Comparison of ENCODE assay signal across 1 cellular context in the genomic region with DNA sequence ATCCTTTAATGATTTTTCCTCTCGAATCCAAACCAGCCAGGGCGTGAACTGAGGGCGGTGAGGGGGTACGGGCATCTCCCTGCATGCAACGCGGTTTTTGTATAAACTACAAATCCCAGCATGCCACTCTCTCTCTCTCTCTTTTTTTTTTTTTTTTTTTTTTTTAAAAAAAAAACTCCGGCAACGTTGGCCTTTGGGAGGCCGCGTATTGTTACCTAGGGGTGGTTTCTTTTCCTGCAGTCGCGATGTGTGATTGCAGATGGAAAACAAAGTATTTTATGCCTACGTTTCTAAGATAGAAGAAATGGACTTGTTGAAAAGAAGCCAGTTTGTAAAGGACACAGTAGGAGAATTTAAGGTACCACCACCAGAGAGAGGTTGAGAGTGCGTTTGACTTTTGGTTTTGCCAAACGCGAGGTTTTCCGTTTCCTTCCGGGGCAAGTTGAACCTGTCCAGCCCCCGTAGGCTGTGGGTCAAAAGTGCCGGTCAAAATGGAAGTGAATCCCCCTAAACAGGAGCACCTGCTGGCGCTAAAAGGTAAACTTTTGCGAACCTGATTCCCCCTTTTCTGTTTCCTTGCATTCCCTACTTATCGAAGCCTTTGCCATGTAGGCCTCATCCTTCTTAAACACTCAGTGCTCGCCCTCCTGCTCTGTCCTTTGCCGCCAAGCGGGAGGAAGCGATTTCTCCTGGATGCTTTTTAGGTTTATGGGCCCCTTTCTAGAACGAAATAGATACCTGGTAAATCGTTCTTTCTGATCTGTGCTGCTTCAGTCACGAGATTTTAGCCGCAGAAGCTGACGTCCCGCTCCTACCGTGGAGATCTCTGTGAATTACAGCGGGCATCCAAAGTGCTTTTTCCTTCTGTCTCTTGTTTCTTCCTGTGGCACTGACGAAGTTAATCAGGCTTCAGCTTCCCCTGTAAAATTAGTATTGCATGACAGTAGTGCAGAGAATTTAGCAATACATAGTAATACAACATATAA.
A peak's percentile ranks its signal among the peaks of the same experiment; 100 is the strongest.
TF ChIP-seq lines count a peak whose summit lies in the region.

A gene with protein sequence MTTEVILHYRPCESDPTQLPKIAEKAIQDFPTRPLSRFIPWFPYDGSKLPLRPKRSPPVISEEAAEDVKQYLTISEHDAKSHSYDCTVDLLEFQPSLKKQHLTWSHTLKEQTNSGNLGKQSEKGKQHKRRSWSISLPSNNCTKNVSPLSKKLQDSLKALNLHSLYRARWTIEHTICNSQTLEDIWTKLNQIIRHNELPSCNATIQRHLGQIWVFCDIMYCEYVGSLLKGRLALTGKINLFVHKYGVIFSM (plus strand): TSS at position 458 of the 986 bp plus-strand sequence. CDS start 4,561 bp downstream, outside the sequence.
A gene with protein sequence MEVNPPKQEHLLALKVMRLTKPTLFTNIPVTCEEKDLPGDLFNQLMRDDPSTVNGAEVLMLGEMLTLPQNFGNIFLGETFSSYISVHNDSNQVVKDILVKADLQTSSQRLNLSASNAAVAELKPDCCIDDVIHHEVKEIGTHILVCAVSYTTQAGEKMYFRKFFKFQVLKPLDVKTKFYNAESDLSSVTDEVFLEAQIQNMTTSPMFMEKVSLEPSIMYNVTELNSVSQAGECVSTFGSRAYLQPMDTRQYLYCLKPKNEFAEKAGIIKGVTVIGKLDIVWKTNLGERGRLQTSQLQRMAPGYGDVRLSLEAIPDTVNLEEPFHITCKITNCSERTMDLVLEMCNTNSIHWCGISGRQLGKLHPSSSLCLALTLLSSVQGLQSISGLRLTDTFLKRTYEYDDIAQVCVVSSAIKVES (plus strand): TSS at position 458 of the 986 bp plus-strand sequence. CDS start 34 bp downstream, at position 492.

TF ChIP-seq in GM12878, 131 proteins besides CTCF, POLR2A, EP300 and RAD21 (continued from another document and continues in another):
- TF ChIP-seq FOS (IDR thresholded peaks at IDR 0.05; ENCODE audit: borderline replicate concordance, extremely low read depth, insufficient read length) (no peak), NFXL1 (IDR thresholded peaks at IDR 0.05; ENCODE audit: borderline replicate concordance) (no peak), MEF2A (IDR thresholded peaks at IDR 0.05; ENCODE audit: insufficient read depth, low read depth, low read length) (0 out of 2 replicates have a peak, but pooled peaks have one; percentile 8), RBBP5 (conservative IDR thresholded peaks at IDR 0.05) (no peak), ZBED1 (IDR thresholded peaks at IDR 0.05; ENCODE audit: borderline replicate concordance) (no peak), HCFC1 (IDR thresholded peaks at IDR 0.05; ENCODE audit: low read length) (peak; percentile 63), RUNX3 (IDR thresholded peaks at IDR 0.05; ENCODE audit: low read length) (peak; percentile 78), HDAC2 (IDR thresholded peaks at IDR 0.05) (no peak), BCL11A (IDR thresholded peaks at IDR 0.05; ENCODE audit: low read depth, low read length) (no peak), BRCA1 (IDR thresholded peaks at IDR 0.05; ENCODE audit: low read depth, low read length) (no peak), IKZF1 (conservative IDR thresholded peaks at IDR 0.05) (peak; percentile 74), SUPT20H (IDR thresholded peaks at IDR 0.05; ENCODE audit: borderline replicate concordance, control insufficient read depth, low read depth, low read length) (no peak), STAT3 (IDR thresholded peaks at IDR 0.05; ENCODE audit: low read depth, low read length) (no peak)
- TF ChIP-seq, protein P1, sequence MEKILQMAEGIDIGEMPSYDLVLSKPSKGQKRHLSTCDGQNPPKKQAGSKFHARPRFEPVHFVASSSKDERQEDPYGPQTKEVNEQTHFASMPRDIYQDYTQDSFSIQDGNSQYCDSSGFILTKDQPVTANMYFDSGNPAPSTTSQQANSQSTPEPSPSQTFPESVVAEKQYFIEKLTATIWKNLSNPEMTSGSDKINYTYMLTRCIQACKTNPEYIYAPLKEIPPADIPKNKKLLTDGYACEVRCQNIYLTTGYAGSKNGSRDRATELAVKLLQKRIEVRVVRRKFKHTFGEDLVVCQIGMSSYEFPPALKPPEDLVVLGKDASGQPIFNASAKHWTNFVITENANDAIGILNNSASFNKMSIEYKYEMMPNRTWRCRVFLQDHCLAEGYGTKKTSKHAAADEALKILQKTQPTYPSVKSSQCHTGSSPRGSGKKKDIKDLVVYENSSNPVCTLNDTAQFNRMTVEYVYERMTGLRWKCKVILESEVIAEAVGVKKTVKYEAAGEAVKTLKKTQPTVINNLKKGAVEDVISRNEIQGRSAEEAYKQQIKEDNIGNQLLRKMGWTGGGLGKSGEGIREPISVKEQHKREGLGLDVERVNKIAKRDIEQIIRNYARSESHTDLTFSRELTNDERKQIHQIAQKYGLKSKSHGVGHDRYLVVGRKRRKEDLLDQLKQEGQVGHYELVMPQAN (conservative IDR thresholded peaks at IDR 0.05), result peak; percentile 93
- TF ChIP-seq, protein P2, sequence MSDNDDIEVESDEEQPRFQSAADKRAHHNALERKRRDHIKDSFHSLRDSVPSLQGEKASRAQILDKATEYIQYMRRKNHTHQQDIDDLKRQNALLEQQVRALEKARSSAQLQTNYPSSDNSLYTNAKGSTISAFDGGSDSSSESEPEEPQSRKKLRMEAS (IDR thresholded peaks at IDR 0.05; ENCODE audit: low read depth, low read length), result no peak; the same call in 1 of the 2 replicates
- TF ChIP-seq, protein P3, sequence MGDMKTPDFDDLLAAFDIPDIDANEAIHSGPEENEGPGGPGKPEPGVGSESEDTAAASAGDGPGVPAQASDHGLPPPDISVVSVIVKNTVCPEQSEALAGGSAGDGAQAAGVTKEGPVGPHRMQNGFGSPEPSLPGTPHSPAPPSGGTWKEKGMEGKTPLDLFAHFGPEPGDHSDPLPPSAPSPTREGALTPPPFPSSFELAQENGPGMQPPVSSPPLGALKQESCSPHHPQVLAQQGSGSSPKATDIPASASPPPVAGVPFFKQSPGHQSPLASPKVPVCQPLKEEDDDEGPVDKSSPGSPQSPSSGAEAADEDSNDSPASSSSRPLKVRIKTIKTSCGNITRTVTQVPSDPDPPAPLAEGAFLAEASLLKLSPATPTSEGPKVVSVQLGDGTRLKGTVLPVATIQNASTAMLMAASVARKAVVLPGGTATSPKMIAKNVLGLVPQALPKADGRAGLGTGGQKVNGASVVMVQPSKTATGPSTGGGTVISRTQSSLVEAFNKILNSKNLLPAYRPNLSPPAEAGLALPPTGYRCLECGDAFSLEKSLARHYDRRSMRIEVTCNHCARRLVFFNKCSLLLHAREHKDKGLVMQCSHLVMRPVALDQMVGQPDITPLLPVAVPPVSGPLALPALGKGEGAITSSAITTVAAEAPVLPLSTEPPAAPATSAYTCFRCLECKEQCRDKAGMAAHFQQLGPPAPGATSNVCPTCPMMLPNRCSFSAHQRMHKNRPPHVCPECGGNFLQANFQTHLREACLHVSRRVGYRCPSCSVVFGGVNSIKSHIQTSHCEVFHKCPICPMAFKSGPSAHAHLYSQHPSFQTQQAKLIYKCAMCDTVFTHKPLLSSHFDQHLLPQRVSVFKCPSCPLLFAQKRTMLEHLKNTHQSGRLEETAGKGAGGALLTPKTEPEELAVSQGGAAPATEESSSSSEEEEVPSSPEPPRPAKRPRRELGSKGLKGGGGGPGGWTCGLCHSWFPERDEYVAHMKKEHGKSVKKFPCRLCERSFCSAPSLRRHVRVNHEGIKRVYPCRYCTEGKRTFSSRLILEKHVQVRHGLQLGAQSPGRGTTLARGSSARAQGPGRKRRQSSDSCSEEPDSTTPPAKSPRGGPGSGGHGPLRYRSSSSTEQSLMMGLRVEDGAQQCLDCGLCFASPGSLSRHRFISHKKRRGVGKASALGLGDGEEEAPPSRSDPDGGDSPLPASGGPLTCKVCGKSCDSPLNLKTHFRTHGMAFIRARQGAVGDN (IDR thresholded peaks at IDR 0.05), result peak; percentile 86
- TF ChIP-seq, protein P4, sequence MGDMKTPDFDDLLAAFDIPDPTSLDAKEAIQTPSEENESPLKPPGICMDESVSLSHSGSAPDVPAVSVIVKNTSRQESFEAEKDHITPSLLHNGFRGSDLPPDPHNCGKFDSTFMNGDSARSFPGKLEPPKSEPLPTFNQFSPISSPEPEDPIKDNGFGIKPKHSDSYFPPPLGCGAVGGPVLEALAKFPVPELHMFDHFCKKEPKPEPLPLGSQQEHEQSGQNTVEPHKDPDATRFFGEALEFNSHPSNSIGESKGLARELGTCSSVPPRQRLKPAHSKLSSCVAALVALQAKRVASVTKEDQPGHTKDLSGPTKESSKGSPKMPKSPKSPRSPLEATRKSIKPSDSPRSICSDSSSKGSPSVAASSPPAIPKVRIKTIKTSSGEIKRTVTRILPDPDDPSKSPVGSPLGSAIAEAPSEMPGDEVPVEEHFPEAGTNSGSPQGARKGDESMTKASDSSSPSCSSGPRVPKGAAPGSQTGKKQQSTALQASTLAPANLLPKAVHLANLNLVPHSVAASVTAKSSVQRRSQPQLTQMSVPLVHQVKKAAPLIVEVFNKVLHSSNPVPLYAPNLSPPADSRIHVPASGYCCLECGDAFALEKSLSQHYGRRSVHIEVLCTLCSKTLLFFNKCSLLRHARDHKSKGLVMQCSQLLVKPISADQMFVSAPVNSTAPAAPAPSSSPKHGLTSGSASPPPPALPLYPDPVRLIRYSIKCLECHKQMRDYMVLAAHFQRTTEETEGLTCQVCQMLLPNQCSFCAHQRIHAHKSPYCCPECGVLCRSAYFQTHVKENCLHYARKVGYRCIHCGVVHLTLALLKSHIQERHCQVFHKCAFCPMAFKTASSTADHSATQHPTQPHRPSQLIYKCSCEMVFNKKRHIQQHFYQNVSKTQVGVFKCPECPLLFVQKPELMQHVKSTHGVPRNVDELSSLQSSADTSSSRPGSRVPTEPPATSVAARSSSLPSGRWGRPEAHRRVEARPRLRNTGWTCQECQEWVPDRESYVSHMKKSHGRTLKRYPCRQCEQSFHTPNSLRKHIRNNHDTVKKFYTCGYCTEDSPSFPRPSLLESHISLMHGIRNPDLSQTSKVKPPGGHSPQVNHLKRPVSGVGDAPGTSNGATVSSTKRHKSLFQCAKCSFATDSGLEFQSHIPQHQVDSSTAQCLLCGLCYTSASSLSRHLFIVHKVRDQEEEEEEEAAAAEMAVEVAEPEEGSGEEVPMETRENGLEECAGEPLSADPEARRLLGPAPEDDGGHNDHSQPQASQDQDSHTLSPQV (IDR thresholded peaks at IDR 0.05), result no peak
- TF ChIP-seq, protein P5, sequence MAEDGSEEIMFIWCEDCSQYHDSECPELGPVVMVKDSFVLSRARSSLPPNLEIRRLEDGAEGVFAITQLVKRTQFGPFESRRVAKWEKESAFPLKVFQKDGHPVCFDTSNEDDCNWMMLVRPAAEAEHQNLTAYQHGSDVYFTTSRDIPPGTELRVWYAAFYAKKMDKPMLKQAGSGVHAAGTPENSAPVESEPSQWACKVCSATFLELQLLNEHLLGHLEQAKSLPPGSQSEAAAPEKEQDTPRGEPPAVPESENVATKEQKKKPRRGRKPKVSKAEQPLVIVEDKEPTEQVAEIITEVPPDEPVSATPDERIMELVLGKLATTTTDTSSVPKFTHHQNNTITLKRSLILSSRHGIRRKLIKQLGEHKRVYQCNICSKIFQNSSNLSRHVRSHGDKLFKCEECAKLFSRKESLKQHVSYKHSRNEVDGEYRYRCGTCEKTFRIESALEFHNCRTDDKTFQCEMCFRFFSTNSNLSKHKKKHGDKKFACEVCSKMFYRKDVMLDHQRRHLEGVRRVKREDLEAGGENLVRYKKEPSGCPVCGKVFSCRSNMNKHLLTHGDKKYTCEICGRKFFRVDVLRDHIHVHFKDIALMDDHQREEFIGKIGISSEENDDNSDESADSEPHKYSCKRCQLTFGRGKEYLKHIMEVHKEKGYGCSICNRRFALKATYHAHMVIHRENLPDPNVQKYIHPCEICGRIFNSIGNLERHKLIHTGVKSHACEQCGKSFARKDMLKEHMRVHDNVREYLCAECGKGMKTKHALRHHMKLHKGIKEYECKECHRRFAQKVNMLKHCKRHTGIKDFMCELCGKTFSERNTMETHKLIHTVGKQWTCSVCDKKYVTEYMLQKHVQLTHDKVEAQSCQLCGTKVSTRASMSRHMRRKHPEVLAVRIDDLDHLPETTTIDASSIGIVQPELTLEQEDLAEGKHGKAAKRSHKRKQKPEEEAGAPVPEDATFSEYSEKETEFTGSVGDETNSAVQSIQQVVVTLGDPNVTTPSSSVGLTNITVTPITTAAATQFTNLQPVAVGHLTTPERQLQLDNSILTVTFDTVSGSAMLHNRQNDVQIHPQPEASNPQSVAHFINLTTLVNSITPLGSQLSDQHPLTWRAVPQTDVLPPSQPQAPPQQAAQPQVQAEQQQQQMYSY (CRISPR knock-in tag; IDR thresholded peaks at IDR 0.05), result no peak
- TF ChIP-seq, protein P6, sequence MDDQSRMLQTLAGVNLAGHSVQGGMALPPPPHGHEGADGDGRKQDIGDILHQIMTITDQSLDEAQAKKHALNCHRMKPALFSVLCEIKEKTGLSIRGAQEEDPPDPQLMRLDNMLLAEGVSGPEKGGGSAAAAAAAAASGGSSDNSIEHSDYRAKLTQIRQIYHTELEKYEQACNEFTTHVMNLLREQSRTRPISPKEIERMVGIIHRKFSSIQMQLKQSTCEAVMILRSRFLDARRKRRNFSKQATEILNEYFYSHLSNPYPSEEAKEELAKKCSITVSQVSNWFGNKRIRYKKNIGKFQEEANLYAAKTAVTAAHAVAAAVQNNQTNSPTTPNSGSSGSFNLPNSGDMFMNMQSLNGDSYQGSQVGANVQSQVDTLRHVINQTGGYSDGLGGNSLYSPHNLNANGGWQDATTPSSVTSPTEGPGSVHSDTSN (IDR thresholded peaks at IDR 0.05; ENCODE audit: insufficient replicate concordance, low read depth, low read length), result no peak
- TF ChIP-seq, protein P7, sequence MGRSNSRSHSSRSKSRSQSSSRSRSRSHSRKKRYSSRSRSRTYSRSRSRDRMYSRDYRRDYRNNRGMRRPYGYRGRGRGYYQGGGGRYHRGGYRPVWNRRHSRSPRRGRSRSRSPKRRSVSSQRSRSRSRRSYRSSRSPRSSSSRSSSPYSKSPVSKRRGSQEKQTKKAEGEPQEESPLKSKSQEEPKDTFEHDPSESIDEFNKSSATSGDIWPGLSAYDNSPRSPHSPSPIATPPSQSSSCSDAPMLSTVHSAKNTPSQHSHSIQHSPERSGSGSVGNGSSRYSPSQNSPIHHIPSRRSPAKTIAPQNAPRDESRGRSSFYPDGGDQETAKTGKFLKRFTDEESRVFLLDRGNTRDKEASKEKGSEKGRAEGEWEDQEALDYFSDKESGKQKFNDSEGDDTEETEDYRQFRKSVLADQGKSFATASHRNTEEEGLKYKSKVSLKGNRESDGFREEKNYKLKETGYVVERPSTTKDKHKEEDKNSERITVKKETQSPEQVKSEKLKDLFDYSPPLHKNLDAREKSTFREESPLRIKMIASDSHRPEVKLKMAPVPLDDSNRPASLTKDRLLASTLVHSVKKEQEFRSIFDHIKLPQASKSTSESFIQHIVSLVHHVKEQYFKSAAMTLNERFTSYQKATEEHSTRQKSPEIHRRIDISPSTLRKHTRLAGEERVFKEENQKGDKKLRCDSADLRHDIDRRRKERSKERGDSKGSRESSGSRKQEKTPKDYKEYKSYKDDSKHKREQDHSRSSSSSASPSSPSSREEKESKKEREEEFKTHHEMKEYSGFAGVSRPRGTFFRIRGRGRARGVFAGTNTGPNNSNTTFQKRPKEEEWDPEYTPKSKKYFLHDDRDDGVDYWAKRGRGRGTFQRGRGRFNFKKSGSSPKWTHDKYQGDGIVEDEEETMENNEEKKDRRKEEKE (IDR thresholded peaks at IDR 0.05), result no peak
- TF ChIP-seq, protein P8, sequence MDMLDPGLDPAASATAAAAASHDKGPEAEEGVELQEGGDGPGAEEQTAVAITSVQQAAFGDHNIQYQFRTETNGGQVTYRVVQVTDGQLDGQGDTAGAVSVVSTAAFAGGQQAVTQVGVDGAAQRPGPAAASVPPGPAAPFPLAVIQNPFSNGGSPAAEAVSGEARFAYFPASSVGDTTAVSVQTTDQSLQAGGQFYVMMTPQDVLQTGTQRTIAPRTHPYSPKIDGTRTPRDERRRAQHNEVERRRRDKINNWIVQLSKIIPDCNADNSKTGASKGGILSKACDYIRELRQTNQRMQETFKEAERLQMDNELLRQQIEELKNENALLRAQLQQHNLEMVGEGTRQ (IDR thresholded peaks at IDR 0.05; ENCODE audit: borderline replicate concordance, low read depth, low read length), result no peak
